In genomic region chr4:37561803-37562207, GRCh38 we compare ENCODE assay signal across 9 cellular contexts.
DNase-seq lines count a peak whose midpoint lies in the region; ATAC-seq and TF ChIP-seq lines count a peak whose summit lies in the region.
"Had no signal": no experiment of that assay in that cellular context is flagged by ENCODE, and none has a peak within 500 bp of the region (broad histone marks: within the 10 kb centered on the region; RNA-seq: fewer than 3 reads in every experiment).

No MANE protein-coding gene starts in this region.

- H3K4me1 Mint-ChIP-seq in endodermal cell = no peaks in the 10 kb centered on the region

- H3K36me3 ChIP-seq in upper lobe of left lung = no peaks in the 10 kb centered on the region
- H3K36me3 ChIP-seq in H7 (replicated peaks; ENCODE audit: control insufficient read depth, insufficient read depth, low read length) = no peaks in the 10 kb centered on the region
- H3K36me3 ChIP-seq in endodermal cell (ENCODE audit: control insufficient read depth, insufficient read depth, low read length) = no peaks in the 10 kb centered on the region

- peak; percentile 86 for ATAC-seq in GM18499 (IDR thresholded peaks at IDR 0.05; ENCODE audit: insufficient read depth, unreplicated experiment)
- ATAC-seq in GM21515 (IDR thresholded peaks at IDR 0.05; ENCODE audit: unreplicated experiment) = peak; percentile 81
- peak; percentile 87 for ATAC-seq in HG03442 (IDR thresholded peaks at IDR 0.05; ENCODE audit: unreplicated experiment)
- no peak for ATAC-seq in upper lobe of left lung (ENCODE audit: low FRiP score in 2 of 2)

- H3K27me3 Mint-ChIP-seq in endodermal cell (ENCODE audit: insufficient read depth) = peaks cover 2% of the 10 kb centered on the region

- H3K27ac Mint-ChIP-seq in endodermal cell = no peak overlapping the region

- TF ChIP-seq POLR2A in upper lobe of left lung (IDR thresholded peaks at IDR 0.05) = no peak

- no peaks in the 10 kb centered on the region for H3K4me1 ChIP-seq in upper lobe of left lung
- no peaks in the 10 kb centered on the region for H3K4me1 ChIP-seq in endodermal cell (ENCODE audit: control insufficient read depth, insufficient read depth, low read length)

- H3K4me3 ChIP-seq in cardiac fibroblast (replicated peaks in 1 of 2; ENCODE audit: low read depth in 2 of 2, low read length in 2 of 2) (no peak overlapping the region), upper lobe of left lung (no peak overlapping the region), H7 (ENCODE audit: insufficient read depth, low read depth, low read length) (no peak overlapping the region), endodermal cell (ENCODE audit: low read length) (no peak overlapping the region)

- H3K4me3 Mint-ChIP-seq in endodermal cell = no peak overlapping the region

- WGBS in upper lobe of left lung, 2 donors = 23 to 50% methylated on average over 1 of the region's 1 CpG
- WGBS in endodermal cell (ENCODE audit: insufficient coverage in 1 of 2, insufficient read length in 1 of 2), 2 experiments = 80 to 100% methylated on average over 1 of the region's 1 CpG

- H3K9me3 ChIP-seq in upper lobe of left lung = no peaks in the 10 kb centered on the region
- no peaks in the 10 kb centered on the region for H3K9me3 ChIP-seq in endodermal cell (ENCODE audit: control insufficient read depth, low read length)

- TF ChIP-seq EP300 in upper lobe of left lung (IDR thresholded peaks at IDR 0.05) = no peak

- TF ChIP-seq CTCF in cardiac fibroblast (IDR thresholded peaks at IDR 0.05; ENCODE audit: low read depth, low read length) (no peak), upper lobe of left lung (IDR thresholded peaks at IDR 0.05) (no peak), endodermal cell (conservative IDR thresholded peaks at IDR 0.05) (no peak)

- H3K27me3 ChIP-seq in upper lobe of left lung (no peaks in the 10 kb centered on the region), H7 (ENCODE audit: control insufficient read depth, insufficient read depth, low read length) (no peaks in the 10 kb centered on the region), endodermal cell (ENCODE audit: control insufficient read depth, insufficient read depth, low read length, poor library complexity, severe bottlenecking) (no peaks in the 10 kb centered on the region)

- H3K27ac ChIP-seq in upper lobe of left lung (no peak overlapping the region), endodermal cell (ENCODE audit: low read depth, low read length) (no peak overlapping the region)

- H3K9me3 Mint-ChIP-seq in endodermal cell = no peaks in the 10 kb centered on the region

- H3K9ac ChIP-seq in endodermal cell (ENCODE audit: extremely low read depth, low read length, poor library complexity, severe bottlenecking) = no peak overlapping the region

- no peaks in the 10 kb centered on the region for H3K36me3 Mint-ChIP-seq in endodermal cell (ENCODE audit: low read depth)

- DNase-seq in cardiac fibroblast (ENCODE audit: low read depth in 2 of 2) = peak; percentile 26 to 78
- DNase-seq in upper lobe of left lung = no peak
- DNase-seq in H7 = no peak
- DNase-seq in DMS79 treated with DMSO at 0.1 percent for 48 hours (lab: John Stamatoyannopoulos, UW) = no peak
- no peak for DNase-seq in endodermal cell
- DNase-seq: activated CD4-positive, CD25-positive, alpha-beta regulatory T cell treated with anti-CD3 and anti-CD28 coated beads, Interleukin-2, amount 50 U/mL, for 72 hours had no signal

Comparison
In these comparisons a context has a peak if more than half of its experiments do, and no peak if none do; other contexts are left out.
1. ATAC-seq: peak in GM18499 (single experiment), GM21515 (single experiment) and HG03442 (single experiment); none in upper lobe of left lung (0 of 2).
2. DNase-seq: peak in cardiac fibroblast (2 of 2); none in upper lobe of left lung (0 of 2), H7 (single experiment), DMS79 treated with DMSO at 0.1 percent for 48 hours (single experiment) and endodermal cell (single experiment).